Comparison of ENCODE assay signal across 10 cellular contexts in genomic region chr6:20846602-20847028, GRCh38.
A peak's percentile ranks its signal among the peaks of the same experiment; 100 is the strongest.
DNase-seq lines count a peak whose midpoint lies in the region; FAIRE-seq and TF ChIP-seq lines count a peak whose summit lies in the region.
"Had no signal": no experiment of that assay in that cellular context is flagged by ENCODE, and none has a peak within 500 bp of the region (broad histone marks: within the 10 kb centered on the region; RNA-seq: fewer than 3 reads in every experiment).

No MANE protein-coding gene starts in this region.

- peak; percentile 88 for FAIRE-seq in H54 (lab: Jason Lieb, UNC)

- peaks cover 0 to 14% (median 0%) of the 10 kb centered on the region in 4 donors for H3K4me1 ChIP-seq in transverse colon

- H3K4me3 Mint-ChIP-seq in HFFc6: no peak overlapping the region
- H3K4me3 Mint-ChIP-seq: natural killer cell had no signal

- TF ChIP-seq CTCF in GM12864 (IDR thresholded peaks at IDR 0.05; ENCODE audit: low read depth, low read length, missing control alignments) (no peak), HFFc6 (IDR thresholded peaks at IDR 0.05) (no peak), transverse colon (IDR thresholded peaks at IDR 0.05) (no peak)

- no peak overlapping the region for H3K4me3 ChIP-seq in GM12864 (ENCODE audit: low read depth, low read length)
- no peak overlapping the region for H3K4me3 ChIP-seq in transverse colon

- TF ChIP-seq EP300 in transverse colon (IDR thresholded peaks at IDR 0.05; ENCODE audit: low read depth): no peak

- no peaks in the 10 kb centered on the region for H3K36me3 ChIP-seq in transverse colon

- no peak overlapping the region for H3K27ac ChIP-seq in transverse colon

- in situ Hi-C loops in transverse colon (cut with MboI; ENCODE audit: low pct_ligation_motif_present in 1 of 4, low pct_unique_long_range_greater_than_20kb in 1 of 4, low sequenced_read_pairs in 3 of 4): no loop called here

- WGBS in transverse colon (ENCODE audit: low coverage in 1 of 2), 2 donors: 0 to 19% methylated on average over 1 of the region's 1 CpG

- no peak for TF ChIP-seq POLR2A in H54 (IDR thresholded peaks at IDR 0.05; ENCODE audit: low read depth, low read length)
- TF ChIP-seq POLR2A in erythroblast (IDR thresholded peaks at IDR 0.05; ENCODE audit: low read length): no peak
- no peak for TF ChIP-seq POLR2A in transverse colon (IDR thresholded peaks at IDR 0.05)

- no peaks in the 10 kb centered on the region for H3K27me3 Mint-ChIP-seq in HFFc6 (ENCODE audit: insufficient read depth)

- peak; percentile 3 for DNase-seq in GM12864 (ENCODE audit: low read depth)
- no peak for DNase-seq in H54 (ENCODE audit: insufficient read length, low spot score)
- peak; percentile 84 for DNase-seq in MV-4-11 (lab: John Stamatoyannopoulos, UW)
- DNase-seq in erythroblast (lab: John Stamatoyannopoulos, UW): peak; percentile 62 to 65
- no peak for DNase-seq in SHP77 (lab: John Stamatoyannopoulos, UW)
- DNase-seq in HFFc6: no peak
- DNase-seq in transverse colon: no peak
- DNase-seq in NCI-H82 treated with DMSO at 0.1 percent for 48 hours (lab: John Stamatoyannopoulos, UW; ENCODE audit: unreplicated experiment): no peak
- DNase-seq: DMS 273 treated with DMSO at 0.1 percent for 48 hours, natural killer cell had no signal

- no peaks in the 10 kb centered on the region for H3K9me3 Mint-ChIP-seq in HFFc6
- H3K9me3 Mint-ChIP-seq: natural killer cell had no signal

- H3K27me3 ChIP-seq in transverse colon: no peaks in the 10 kb centered on the region

- H3K4me1 Mint-ChIP-seq in HFFc6 (ENCODE audit: low read depth): peaks cover 16% of the 10 kb centered on the region

- H3K27ac Mint-ChIP-seq in HFFc6: no peak overlapping the region
- H3K27ac Mint-ChIP-seq: natural killer cell had no signal

- H3K9me3 ChIP-seq in transverse colon: no peaks in the 10 kb centered on the region

- intact Hi-C loops in transverse colon (cut with DNase I; ENCODE audit: low total_unique reads): no loop called here

- H3K36me3 Mint-ChIP-seq in HFFc6 (ENCODE audit: low read depth): no peaks in the 10 kb centered on the region
- H3K36me3 Mint-ChIP-seq: natural killer cell had no signal

Comparison
In these comparisons a context has a peak if more than half of its experiments do, and no peak if none do; other contexts are left out.
1. DNase-seq: peak in GM12864 (single experiment), MV-4-11 (single experiment) and erythroblast (2 of 2); none in H54 (single experiment), SHP77 (0 of 2), HFFc6 (single experiment), transverse colon (single experiment) and NCI-H82 treated with DMSO at 0.1 percent for 48 hours (single experiment).